In genomic region chr22:39242809-39243442, GRCh38 we compare ENCODE assay signal across 8 cellular contexts. TPM values are rescaled to one million over a fixed set of nuclear protein-coding genes. Genes with fewer than 3 reads are reported as not detected.
DNase-seq lines count a peak whose midpoint lies in the region; ATAC-seq and TF ChIP-seq lines count a peak whose summit lies in the region.

No MANE protein-coding gene starts in this region.

- no peak overlapping the region for H3K27ac Mint-ChIP-seq in MCF 10A (ENCODE audit: low read depth, unreplicated experiment)

- no peaks in the 10 kb centered on the region for H3K36me3 ChIP-seq in lower lobe of right lung
- H3K36me3 ChIP-seq in upper lobe of left lung, result no peaks in the 10 kb centered on the region

- TF ChIP-seq CTCF in MCF 10A (IDR thresholded peaks at IDR 0.05; ENCODE audit: unreplicated experiment), result no peak
- no peak for TF ChIP-seq CTCF in lower lobe of right lung (IDR thresholded peaks at IDR 0.05)
- no peak for TF ChIP-seq CTCF in upper lobe of left lung (IDR thresholded peaks at IDR 0.05)

- peaks cover 41% of the 10 kb centered on the region for H3K27me3 Mint-ChIP-seq in MCF 10A (ENCODE audit: insufficient read depth, unreplicated experiment)

- in situ Hi-C loops in Caki2 (cut with HindIII; ENCODE audit: low pct_unique_long_range_greater_than_20kb, low sequenced_read_pairs), result no loop called here

- no peak for TF ChIP-seq EP300 in upper lobe of left lung (IDR thresholded peaks at IDR 0.05)

- peak overlapping the region; percentile 71 for H3K4me3 Mint-ChIP-seq in MCF 10A (ENCODE audit: unreplicated experiment)

- H3K9me3 Mint-ChIP-seq in MCF 10A (ENCODE audit: unreplicated experiment), result no peaks in the 10 kb centered on the region

- CTCF ChIA-PET in MCF 10A (lab: Yijun Ruan, JAX), result interaction anchor here (0.6 to 1.3 kb wide), 3 partner anchors 72 to 110 kb away, joined by 3 to 6 read pairs (median 4); no protein-coding TSS in a partner anchor

- no peaks in the 10 kb centered on the region for H3K9me3 ChIP-seq in lower lobe of right lung
- H3K9me3 ChIP-seq in upper lobe of left lung, result no peaks in the 10 kb centered on the region

- ATAC-seq in lower lobe of right lung (peak in 1 of 2 donors; percentile 7), upper lobe of left lung (ENCODE audit: low FRiP score in 2 of 2) (no peak), HG03025 (IDR thresholded peaks at IDR 0.05; ENCODE audit: low FRiP score, unreplicated experiment) (no peak), HG03432 (IDR thresholded peaks at IDR 0.05; ENCODE audit: unreplicated experiment) (no peak), GM21619 (IDR thresholded peaks at IDR 0.05; ENCODE audit: unreplicated experiment) (no peak)

- H3K36me3 Mint-ChIP-seq in MCF 10A (ENCODE audit: insufficient read depth, unreplicated experiment), result no peaks in the 10 kb centered on the region

- TF ChIP-seq POLR2A in upper lobe of left lung (IDR thresholded peaks at IDR 0.05), result no peak

- H3K27me3 ChIP-seq in lower lobe of right lung (ENCODE audit: low read depth) (peaks cover 30% of the 10 kb centered on the region), upper lobe of left lung (peaks cover 0 to 7% (median 2%) of the 10 kb centered on the region in 4 donors)

- H3K4me3 ChIP-seq in lower lobe of right lung (peak overlapping the region; percentile 72), upper lobe of left lung (peak overlapping the region; percentile 58 to 79 (median 65))

- H3K4me1 Mint-ChIP-seq in MCF 10A (ENCODE audit: insufficient read depth, unreplicated experiment), result peaks cover 37% of the 10 kb centered on the region

- intact Hi-C loops in MCF 10A (cut with micrococcal nuclease) (no loop called here), lower lobe of right lung (cut with DNase I) (no loop called here)

- POLR2A ChIA-PET in MCF 10A (lab: Yijun Ruan, JAX), result interaction anchor here (0.6 to 0.7 kb wide), 2 partner anchors 57 to 950 kb away, joined by 3 to 4 read pairs; no protein-coding TSS in a partner anchor

- no TSS peak for BruUV-seq in MCF 10A (replicated peaks; lab: Mats Ljungman, UMichigan)

- WGBS in upper lobe of left lung, 2 donors, result 1 to 2% methylated on average over 17 to 27 of the region's 52 CpGs

- peak; percentile 77 for DNase-seq in Caki2 (ENCODE audit: low read depth)
- peak; percentile 73 for DNase-seq in NCI-H69 (lab: John Stamatoyannopoulos, UW)
- DNase-seq in MCF 10A (ENCODE audit: unreplicated experiment), result no peak
- DNase-seq in lower lobe of right lung, result no peak
- DNase-seq in upper lobe of left lung, result peak in 1 of 2 donors; percentile 86

- H3K4me1 ChIP-seq in lower lobe of right lung, result peaks cover 73% of the 10 kb centered on the region
- H3K4me1 ChIP-seq in upper lobe of left lung, result peaks cover 73 to 84% (median 75%) of the 10 kb centered on the region in 4 donors

- H3K27ac ChIP-seq in lower lobe of right lung (peak overlapping the region; percentile 79), upper lobe of left lung (peak overlapping the region; percentile 73 to 92 (median 81))

RNA-seq across cellular contexts. Expression of gene PDGFB, which starts 1.9 kb away (rescaled TPM):
- 20.9 and 37.3 TPM in 2 replicates for total RNA-seq in Caki2 (2014; rRNA removed; shearing (Covaris generic); ENCODE audit: low replicate concordance)
- 0.29 and 0.37 TPM in 2 replicates for total RNA-seq in MCF 10A (2022)
- 30.5 TPM for total RNA-seq in lower lobe of right lung
- 10 to 100 TPM; 15.4 to 41.7 (median 24.1) TPM for total RNA-seq in upper lobe of left lung

Comparison
In these comparisons a context has a peak if more than half of its experiments do, and no peak if none do; other contexts are left out.
1. DNase-seq: peak in Caki2 (single experiment) and NCI-H69 (single experiment); none in MCF 10A (single experiment) and lower lobe of right lung (single experiment).
2. RNA of gene PDGFB, which starts 1.9 kb away (total RNA-seq): 30.5 TPM in lower lobe of right lung (single experiment), 15.4 to 41.7 TPM in upper lobe of left lung and 20.9 to 37.3 TPM in Caki2; 0.29 to 0.37 TPM in MCF 10A; every median in the first group is over 10 times any median in the second.